ENCODE assay signal across 1 cellular context in genomic region chr2:213288913-213289700, GRCh38.
TF ChIP-seq lines count a peak whose summit lies in the region.

No MANE protein-coding gene starts in this region.

TF ChIP-seq in IMR-90, 13 proteins besides CTCF, POLR2A, EP300 and RAD21:
- no peak for TF ChIP-seq RCOR1 (IDR thresholded peaks at IDR 0.05; ENCODE audit: insufficient replicate concordance, low read length)
- TF ChIP-seq SMC3 (IDR thresholded peaks at IDR 0.05; ENCODE audit: low read depth, low read length) = no peak
- TF ChIP-seq NFE2L2 (IDR thresholded peaks at IDR 0.05; ENCODE audit: low read depth, low read length) = no peak
- no peak for TF ChIP-seq MAZ (IDR thresholded peaks at IDR 0.05; ENCODE audit: borderline replicate concordance, low read depth, low read length)
- TF ChIP-seq USF2 (IDR thresholded peaks at IDR 0.05; ENCODE audit: low read depth, low read length) = no peak
- TF ChIP-seq, protein P1, sequence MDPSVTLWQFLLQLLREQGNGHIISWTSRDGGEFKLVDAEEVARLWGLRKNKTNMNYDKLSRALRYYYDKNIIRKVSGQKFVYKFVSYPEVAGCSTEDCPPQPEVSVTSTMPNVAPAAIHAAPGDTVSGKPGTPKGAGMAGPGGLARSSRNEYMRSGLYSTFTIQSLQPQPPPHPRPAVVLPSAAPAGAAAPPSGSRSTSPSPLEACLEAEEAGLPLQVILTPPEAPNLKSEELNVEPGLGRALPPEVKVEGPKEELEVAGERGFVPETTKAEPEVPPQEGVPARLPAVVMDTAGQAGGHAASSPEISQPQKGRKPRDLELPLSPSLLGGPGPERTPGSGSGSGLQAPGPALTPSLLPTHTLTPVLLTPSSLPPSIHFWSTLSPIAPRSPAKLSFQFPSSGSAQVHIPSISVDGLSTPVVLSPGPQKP (IDR thresholded peaks at IDR 0.05; ENCODE audit: borderline replicate concordance, low read depth, low read length) = no peak
- TF ChIP-seq BHLHE40 (IDR thresholded peaks at IDR 0.05; ENCODE audit: low read depth, low read length) = no peak
